11 cellular contexts compared by ENCODE assay signal in the genomic region with DNA sequence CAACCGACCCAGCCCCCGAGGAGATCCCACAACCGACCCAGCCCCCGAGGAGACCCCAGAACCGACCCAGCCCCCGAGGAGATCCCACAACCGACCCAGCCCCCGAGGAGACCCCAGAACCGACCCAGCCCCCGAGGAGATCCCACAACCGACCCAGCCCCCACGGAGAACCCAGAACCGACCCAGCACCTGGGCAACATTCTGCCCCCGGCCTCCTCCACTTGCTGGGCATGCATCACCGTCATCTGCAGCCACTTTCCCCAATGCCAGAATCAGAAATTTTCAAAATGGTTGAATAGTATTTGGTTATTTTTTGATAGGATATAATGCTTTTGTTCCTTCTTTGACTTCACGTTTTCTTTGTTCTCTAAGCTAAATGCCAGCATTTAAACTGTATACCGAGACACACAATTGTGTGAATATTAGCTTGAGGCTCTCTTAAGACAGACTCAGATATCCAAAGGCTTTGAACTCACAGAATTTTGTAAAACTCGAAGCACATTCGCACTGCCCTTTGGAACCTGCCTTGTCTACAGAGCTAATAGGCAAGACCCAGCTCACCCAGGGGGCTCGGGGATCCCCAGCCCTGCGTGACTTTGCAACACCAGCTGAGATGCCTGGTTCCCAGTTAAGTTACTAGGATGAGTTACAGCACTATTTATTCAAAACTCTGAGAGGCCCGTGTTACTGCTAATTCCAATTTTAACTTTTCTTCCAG. TPM values are rescaled to one million over a fixed set of nuclear protein-coding genes. Genes with fewer than 3 reads are reported as not detected.
DNase-seq lines count a peak whose midpoint lies in the region; ATAC-seq, FAIRE-seq and TF ChIP-seq lines count a peak whose summit lies in the region.
"Had no signal": no experiment of that assay in that cellular context is flagged by ENCODE, and none has a peak within 500 bp of the region (broad histone marks: within the 10 kb centered on the region; RNA-seq: fewer than 3 reads in every experiment).

No MANE protein-coding gene starts in this region.

- DNase-seq in natural killer cell (no peak), GM19239 (ENCODE audit: insufficient read length, low spot score) (no peak), Calu3 (no peak)
- DNase-seq: cortex of kidney, Right ventricle myocardium superior had no signal

- H3K4me2 ChIP-seq in KMS-11: peak overlapping the region; percentile 73
- H3K4me2 ChIP-seq: neural progenitor cell had no signal

- H3K27me3 Mint-ChIP-seq in natural killer cell (ENCODE audit: low read depth in 2 of 2): no peaks in the 10 kb centered on the region
- H3K27me3 Mint-ChIP-seq in Calu3 (ENCODE audit: unreplicated experiment): no peaks in the 10 kb centered on the region

- H2AFZ ChIP-seq in KMS-11 (ENCODE audit: low read depth): peak overlapping the region; percentile 65; the same call in 1 of the 2 replicates
- H2AFZ ChIP-seq: neural progenitor cell had no signal

- no peaks in the 10 kb centered on the region for H3K79me2 ChIP-seq in KMS-11 (ENCODE audit: insufficient read depth, low read depth)

- BruUV-seq in Calu3 (replicated peaks; lab: Mats Ljungman, UMichigan): no TSS peak

- CTCF ChIA-PET in Calu3 (lab: Charles Lee): no interaction called here

- no peak for FAIRE-seq in GM19239 (lab: Jason Lieb, UNC)
- FAIRE-seq: G401.6 had no signal

- H3K36me3 Mint-ChIP-seq in natural killer cell: no peaks in the 10 kb centered on the region
- H3K36me3 Mint-ChIP-seq in Calu3 (ENCODE audit: insufficient read depth, unreplicated experiment): no peaks in the 10 kb centered on the region
- H3K36me3 Mint-ChIP-seq: neural progenitor cell had no signal

- H3K9me3 Mint-ChIP-seq in natural killer cell: no peaks in the 10 kb centered on the region
- H3K9me3 Mint-ChIP-seq in Calu3 (ENCODE audit: low read depth, unreplicated experiment): no peaks in the 10 kb centered on the region
- H3K9me3 Mint-ChIP-seq: neural progenitor cell had no signal

- intact Hi-C loops in natural killer cell (cut with micrococcal nuclease): loop anchor here (1.0 to 2.0 kb wide), 2 partner anchors 19 to 271 kb away; no protein-coding TSS in a partner anchor
- intact Hi-C loops in Calu3 (cut with micrococcal nuclease; ENCODE audit: unreplicated experiment): no loop called here

- ATAC-seq in GM19035 (IDR thresholded peaks at IDR 0.05; ENCODE audit: unreplicated experiment) (peak; percentile 28), HG02588 (IDR thresholded peaks at IDR 0.05; ENCODE audit: unreplicated experiment) (peak; percentile 23), natural killer cell (peak; percentile 45 to 64 (median 53)), GM18867 (IDR thresholded peaks at IDR 0.05; ENCODE audit: unreplicated experiment) (no peak)

- peaks cover 54 to 77% of the 10 kb centered on the region in 2 donors for H3K4me1 Mint-ChIP-seq in natural killer cell
- H3K4me1 Mint-ChIP-seq in Calu3 (ENCODE audit: low read depth, unreplicated experiment): no peaks in the 10 kb centered on the region

- H3K27ac ChIP-seq in KMS-11: peak overlapping the region; percentile 75
- H3K27ac ChIP-seq: neural progenitor cell had no signal

- TF ChIP-seq CTCF in KMS-11 (conservative IDR thresholded peaks at IDR 0.05; ENCODE audit: low read depth, low read length) (no peak), natural killer cell (IDR thresholded peaks at IDR 0.05) (no peak), Calu3 (IDR thresholded peaks at IDR 0.05; ENCODE audit: unreplicated experiment) (no peak)

- H3K9ac ChIP-seq in KMS-11: peak overlapping the region; percentile 47
- H3K9ac ChIP-seq: neural progenitor cell had no signal

- peak overlapping the region; percentile 89 to 99 for H3K27ac Mint-ChIP-seq in natural killer cell
- H3K27ac Mint-ChIP-seq in Calu3 (ENCODE audit: unreplicated experiment): no peak overlapping the region
- H3K27ac Mint-ChIP-seq: neural progenitor cell had no signal

- H3K4me3 ChIP-seq in KMS-11 (IDR thresholded peaks at IDR 0.05; ENCODE audit: insufficient read depth, low read depth, low read length): no peak overlapping the region
- H3K4me3 ChIP-seq: neural progenitor cell had no signal

- H3K36me3 ChIP-seq in KMS-11 (ENCODE audit: insufficient read depth): no peaks in the 10 kb centered on the region
- H3K36me3 ChIP-seq: neural progenitor cell had no signal

- H4K20me1 ChIP-seq in KMS-11 (ENCODE audit: insufficient read depth): no peaks in the 10 kb centered on the region

- H3K27me3 ChIP-seq in KMS-11 (ENCODE audit: insufficient read depth, low read depth): no peaks in the 10 kb centered on the region
- H3K27me3 ChIP-seq: neural progenitor cell had no signal

- H3K4me3 Mint-ChIP-seq in natural killer cell (peak overlapping the region; percentile 92), Calu3 (ENCODE audit: low read depth, unreplicated experiment) (no peak overlapping the region)
- H3K4me3 Mint-ChIP-seq: neural progenitor cell had no signal

- H3K4me1 ChIP-seq in KMS-11 (ENCODE audit: low read depth, poor library complexity, severe bottlenecking): peaks cover 26% of the 10 kb centered on the region

RNA-seq across cellular contexts. Expression of a gene that starts 15.5 kb away (rescaled TPM):
- total RNA-seq in natural killer cell: 100 to 1,000 TPM; 252 to 277 (median 274) TPM
- 0.26 and 0.49 TPM in 2 replicates for total RNA-seq in Calu3 (2022)

RNA-seq across cellular contexts. Expression of a gene that starts 31.1 kb away (rescaled TPM):
- total RNA-seq in natural killer cell (1 to 10 TPM in 1 of 3 donors, under 1 TPM in 1, not detected in 1; 0.45 to 7.7 TPM), Calu3 (2022) (not detected in 2 replicates)
- total RNA-seq: Right ventricle myocardium superior had no signal

Comparison
In these comparisons a context has a peak if more than half of its experiments do, and no peak if none do; other contexts are left out.
1. RNA of a gene that starts 15.5 kb away (total RNA-seq): 252 to 277 TPM in natural killer cell; 0.26 to 0.49 TPM in Calu3; every median in the first group is over 100 times any median in the second.